8 cellular contexts compared by ENCODE assay signal in genomic region chr2:70647873-70648481, GRCh38.
DNase-seq lines count a peak whose midpoint lies in the region; ATAC-seq and TF ChIP-seq lines count a peak whose summit lies in the region.

No MANE protein-coding gene starts in this region.

- ATAC-seq in Right ventricle myocardium inferior: peak; percentile 48

- POLR2A ChIA-PET in RWPE1 (lab: Yijun Ruan, JAX; ENCODE audit: low non-redundant PET): no interaction called here

- no peak overlapping the region for H3K27ac Mint-ChIP-seq in activated T-helper 2 cell treated with anti-CD3 and anti-CD28 coated beads, Interferon-gamma antibody, Interleukin-2, Interleukin-4, amounts not matched to agents 10 μg/mL and 5 μg/mL and 100 μg/mL, durations not matched to agents 14 hours and 24 hours and 36 hours

- intact Hi-C loops in Right ventricle myocardium inferior (cut with DNase I): loop anchor here (1.0 to 10.0 kb wide), 2 partner anchors 303 to 344 kb away; no protein-coding TSS in a partner anchor
- intact Hi-C loops in cardiac septum (cut with DNase I): loop anchor here (2.0 kb wide), 1 partner anchor 307 kb away; no protein-coding TSS in a partner anchor
- intact Hi-C loops in activated T-helper 2 cell treated with anti-CD3 and anti-CD28 coated beads, Interferon-gamma antibody, Interleukin-2, Interleukin-4, amounts not matched to agents 10 μg/mL and 5 μg/mL and 100 μg/mL, durations not matched to agents 14 hours and 24 hours and 36 hours (cut with micrococcal nuclease): loop anchor here (1.0 to 5.0 kb wide), 3 partner anchors 96 to 344 kb away; partner anchors contain the start of gene TGFA

- TF ChIP-seq CTCF in RWPE1 (conservative IDR thresholded peaks at IDR 0.05; ENCODE audit: low read depth): peak; percentile 99

- H3K9me3 Mint-ChIP-seq in activated T-helper 2 cell treated with anti-CD3 and anti-CD28 coated beads, Interferon-gamma antibody, Interleukin-2, Interleukin-4, amounts not matched to agents 10 μg/mL and 5 μg/mL and 100 μg/mL, durations not matched to agents 14 hours and 24 hours and 36 hours: peaks cover 3% of the 10 kb centered on the region

- H3K27me3 Mint-ChIP-seq in activated T-helper 2 cell treated with anti-CD3 and anti-CD28 coated beads, Interferon-gamma antibody, Interleukin-2, Interleukin-4, amounts not matched to agents 10 μg/mL and 5 μg/mL and 100 μg/mL, durations not matched to agents 14 hours and 24 hours and 36 hours (ENCODE audit: low read depth): peaks cover 22% of the 10 kb centered on the region

- H3K4me1 Mint-ChIP-seq in activated T-helper 2 cell treated with anti-CD3 and anti-CD28 coated beads, Interferon-gamma antibody, Interleukin-2, Interleukin-4, amounts not matched to agents 10 μg/mL and 5 μg/mL and 100 μg/mL, durations not matched to agents 14 hours and 24 hours and 36 hours (ENCODE audit: low read depth): no peaks in the 10 kb centered on the region

- no peak overlapping the region for H3K4me3 Mint-ChIP-seq in activated T-helper 2 cell treated with anti-CD3 and anti-CD28 coated beads, Interferon-gamma antibody, Interleukin-2, Interleukin-4, amounts not matched to agents 10 μg/mL and 5 μg/mL and 100 μg/mL, durations not matched to agents 14 hours and 24 hours and 36 hours (ENCODE audit: low read depth)

- H3K36me3 Mint-ChIP-seq in activated T-helper 2 cell treated with anti-CD3 and anti-CD28 coated beads, Interferon-gamma antibody, Interleukin-2, Interleukin-4, amounts not matched to agents 10 μg/mL and 5 μg/mL and 100 μg/mL, durations not matched to agents 14 hours and 24 hours and 36 hours (ENCODE audit: low read depth): no peaks in the 10 kb centered on the region

- no peak for DNase-seq in Right ventricle myocardium inferior (ENCODE audit: missing footprints)
- DNase-seq in cardiac septum (ENCODE audit: low spot score): no peak
- peak; percentile 29 for DNase-seq in KG1 (lab: John Stamatoyannopoulos, UW)
- DNase-seq in RWPE1 (ENCODE audit: low spot score): peak; percentile 70
- DNase-seq in activated T-helper 2 cell treated with anti-CD3 and anti-CD28 coated beads, Interferon-gamma antibody, Interleukin-2, Interleukin-4, amounts not matched to agents 10 μg/mL and 5 μg/mL and 100 μg/mL, durations not matched to agents 14 hours and 24 hours and 36 hours (ENCODE audit: low spot score): peak; percentile 55
- peak; percentile 52 for DNase-seq in globus pallidus (ENCODE audit: low spot score)
- DNase-seq in pons (ENCODE audit: low spot score): peak; percentile 55
- peak; percentile 76 for DNase-seq in ureter (ENCODE audit: low spot score)

- CTCF ChIA-PET in RWPE1 (lab: Yijun Ruan, JAX): interaction anchor here (1.2 to 2.0 kb wide), 2 partner anchors 307 to 344 kb away, joined by 5 to 13 read pairs; no protein-coding TSS in a partner anchor

- H3K27ac ChIP-seq in RWPE1: no peak overlapping the region

Comparison
In these comparisons a context has a peak if more than half of its experiments do, and no peak if none do; other contexts are left out.
1. DNase-seq: peak in KG1 (single experiment), RWPE1 (single experiment), activated T-helper 2 cell treated with anti-CD3 and anti-CD28 coated beads, Interferon-gamma antibody, Interleukin-2, Interleukin-4, amounts not matched to agents 10 μg/mL and 5 μg/mL and 100 μg/mL, durations not matched to agents 14 hours and 24 hours and 36 hours (single experiment), globus pallidus (single experiment), pons (single experiment) and ureter (single experiment); none in Right ventricle myocardium inferior (single experiment) and cardiac septum (single experiment).